Comparison of ENCODE assay signal across 22 cellular contexts in genomic region chr1:82445827-82446226, GRCh38.
"Had no signal": no experiment of that assay in that cellular context is flagged by ENCODE, and none has a peak within 500 bp of the region (broad histone marks: within the 10 kb centered on the region; RNA-seq: fewer than 3 reads in every experiment).

No MANE protein-coding gene starts in this region.

- H3K27ac Mint-ChIP-seq: activated CD8-positive, alpha-beta T cell treated with anti-CD3 and anti-CD28 coated beads, Interleukin-2, amount 10 ng/mL, durations not matched to agents 7 days and 5 days; activated naive CD8-positive, alpha-beta T cell treated with anti-CD3 and anti-CD28 coated beads, Interleukin-2, amount 10 ng/mL, durations not matched to agents 7 days and 5 days; T-helper 17 cell; WTC11 had no signal

- DNase-seq: activated CD4-positive, alpha-beta T cell treated with anti-CD3 and anti-CD28 coated beads for 48 hours; activated CD4-positive, alpha-beta T cell treated with anti-CD3 and anti-CD28 coated beads, Interleukin-2, amount 50 U/mL, for 4 hours; activated CD4-positive, CD25-positive, alpha-beta regulatory T cell treated with anti-CD3 and anti-CD28 coated beads, Interleukin-2, amount 50 U/mL, for 72 hours; activated CD8-positive, alpha-beta memory T cell treated with anti-CD3 and anti-CD28 coated beads, Interleukin-2, amount 50 U/mL, for 48 hours; activated CD8-positive, alpha-beta T cell treated with anti-CD3 and anti-CD28 coated beads, Interleukin-2, amount 10 ng/mL, durations not matched to agents 7 days and 5 days; activated naive CD4-positive, alpha-beta T cell treated with anti-CD3 and anti-CD28 coated beads, Interleukin-2, amount 50 U/mL, for 16 hours; activated naive CD8-positive, alpha-beta T cell treated with anti-CD3 and anti-CD28 coated beads, Interleukin-2, amount 10 ng/mL, durations not matched to agents 7 days and 5 days; activated T-cell treated with anti-CD3 and anti-CD28 coated beads, Interleukin-2, amount 50 U/mL, for 1 hour; aorta; caudate nucleus; Kasumi-1; NCI-H1105 treated with DMSO at 0.1 percent for 48 hours; NCI-H1436 treated with DMSO at 0.1 percent for 48 hours; NCI-H187; NCI-H2081; NCI-H510A treated with DMSO at 0.1 percent for 48 hours; PC-3; SHP77 treated with DMSO at 0.1 percent for 48 hours; T-helper 17 cell; T-helper 9 cell had no signal

- H3K4me3 Mint-ChIP-seq: activated CD8-positive, alpha-beta T cell treated with anti-CD3 and anti-CD28 coated beads, Interleukin-2, amount 10 ng/mL, durations not matched to agents 7 days and 5 days; activated naive CD8-positive, alpha-beta T cell treated with anti-CD3 and anti-CD28 coated beads, Interleukin-2, amount 10 ng/mL, durations not matched to agents 7 days and 5 days; T-helper 17 cell; WTC11 had no signal

- H3K36me3 Mint-ChIP-seq: activated naive CD8-positive, alpha-beta T cell treated with anti-CD3 and anti-CD28 coated beads, Interleukin-2, amount 10 ng/mL, durations not matched to agents 7 days and 5 days; WTC11 had no signal

- H3K36me3 ChIP-seq: breast epithelium had no signal

- H3K4me1 ChIP-seq: breast epithelium had no signal

- H3K27me3 ChIP-seq: breast epithelium had no signal

- H3K9me3 ChIP-seq: breast epithelium had no signal

- ATAC-seq: activated CD8-positive, alpha-beta T cell treated with anti-CD3 and anti-CD28 coated beads, Interleukin-2, amount 10 ng/mL, durations not matched to agents 7 days and 5 days; PC-3; T-helper 17 cell; WTC11 had no signal

- H3K4me1 Mint-ChIP-seq: activated naive CD8-positive, alpha-beta T cell treated with anti-CD3 and anti-CD28 coated beads, Interleukin-2, amount 10 ng/mL, durations not matched to agents 7 days and 5 days; T-helper 17 cell had no signal

- H3K9me3 Mint-ChIP-seq: WTC11 had no signal

- H3K4me3 ChIP-seq: breast epithelium had no signal

- H3K27me3 Mint-ChIP-seq: activated naive CD8-positive, alpha-beta T cell treated with anti-CD3 and anti-CD28 coated beads, Interleukin-2, amount 10 ng/mL, durations not matched to agents 7 days and 5 days; T-helper 17 cell had no signal
